ENCODE assay signal across 8 cellular contexts in genomic region chr1:155745284-155746228, GRCh38. TPM values are rescaled to one million over a fixed set of nuclear protein-coding genes. Genes with fewer than 3 reads are reported as not detected.
DNase-seq lines count a peak whose midpoint lies in the region; ATAC-seq and TF ChIP-seq lines count a peak whose summit lies in the region.
"Not testable (repeated sequence)": the region's sequence is repeated elsewhere in the genome, so short reads cannot be mapped to it uniquely, and the experiment has no call there.

No MANE protein-coding gene starts in this region.

- not testable (repeated sequence) for TF ChIP-seq CTCF in GM13977 (IDR thresholded peaks at IDR 0.05; ENCODE audit: extremely low read depth, insufficient read depth, missing control alignments)
- TF ChIP-seq CTCF in left ventricle myocardium inferior (IDR thresholded peaks at IDR 0.05; ENCODE audit: borderline replicate concordance) (peak; percentile 15), progenitor cell of endocrine pancreas (IDR thresholded peaks at IDR 0.05; ENCODE audit: unreplicated experiment) (peak; percentile 14)

- ATAC-seq in HG02870 (IDR thresholded peaks at IDR 0.05; ENCODE audit: unreplicated experiment) (peak; percentile 92), T-cell (replicated peaks in 1 of 4) (peak; percentile 93 to 95 (median 94))

- H3K9me3 Mint-ChIP-seq in T-cell; progenitor cell of endocrine pancreas (ENCODE audit: low read depth): not testable (repeated sequence)

- H3K4me1 Mint-ChIP-seq in T-cell; progenitor cell of endocrine pancreas (ENCODE audit: low read depth): not testable (repeated sequence)

- not testable (repeated sequence) for H3K4me1 ChIP-seq in left ventricle myocardium inferior

- peak overlapping the region; percentile 74 for H3K4me3 ChIP-seq in left ventricle myocardium inferior

- POLR2A ChIA-PET in T-cell (lab: Charles Lee), result interaction anchor here in 1 of 2 donors (0.6 kb wide), 3 partner anchors 413 to 1618 kb away, joined by 3 to 5 read pairs (median 3); no protein-coding TSS in a partner anchor

- not testable (repeated sequence) for H3K36me3 Mint-ChIP-seq in T-cell; progenitor cell of endocrine pancreas (ENCODE audit: insufficient read depth)

- not testable (repeated sequence) for H3K27me3 Mint-ChIP-seq in T-cell, progenitor cell of endocrine pancreas

- in situ Hi-C loops in GM13977 (cut with MboI; ENCODE audit: low pct_unique_long_range_greater_than_20kb, low sequenced_read_pairs, unreplicated experiment), result not testable (repeated sequence)

- H3K4me3 Mint-ChIP-seq in T-cell (peak overlapping the region; percentile 87 to 95 (median 90)), progenitor cell of endocrine pancreas (ENCODE audit: low read depth) (peak overlapping the region; percentile 79)

- not testable (repeated sequence) for H3K27me3 ChIP-seq in left ventricle myocardium inferior (ENCODE audit: low read depth)

- CTCF ChIA-PET in T-cell (lab: Charles Lee), result interaction anchor here in 1 of 2 donors (0.5 kb wide), 1 partner anchor 740 kb away, joined by 3 read pairs; no protein-coding TSS in a partner anchor

- DNase-seq in GM13977 (ENCODE audit: low spot score) (peak; percentile 85), NCI-H146 (lab: John Stamatoyannopoulos, UW) (peak; percentile 98), T-cell (peak; percentile 71 to 94 (median 87)), amniotic stem cell (lab: John Stamatoyannopoulos, UW) (peak; percentile 95), left ventricle myocardium inferior (peak; percentile 96), progenitor cell of endocrine pancreas (ENCODE audit: low spot score, unreplicated experiment) (peak; percentile 71), ureter (ENCODE audit: low spot score) (peak; percentile 95)

- H3K36me3 ChIP-seq in left ventricle myocardium inferior, result peaks cover 13% of the 10 kb centered on the region

- peak overlapping the region; percentile 92 to 96 for H3K27ac Mint-ChIP-seq in T-cell
- peak overlapping the region; percentile 73 for H3K27ac Mint-ChIP-seq in progenitor cell of endocrine pancreas

- intact Hi-C loops in left ventricle myocardium inferior (cut with micrococcal nuclease), result not testable (repeated sequence)

- H3K9me3 ChIP-seq in left ventricle myocardium inferior (replicated peaks), result not testable (repeated sequence)

- peak overlapping the region; percentile 77 for H3K27ac ChIP-seq in left ventricle myocardium inferior (replicated peaks)

RNA-seq across cellular contexts. Expression of gene DAP3, which starts 56.7 kb away (rescaled TPM):
- total RNA-seq in T-cell, result 100 to 1,000 TPM; 112 to 140 (median 133) TPM
- total RNA-seq in left ventricle myocardium inferior, result 107 TPM
- total RNA-seq in progenitor cell of endocrine pancreas, result 121 and 126 TPM in 2 replicates
- 122 TPM for total RNA-seq in ureter

RNA-seq across cellular contexts. Expression of gene YY1AP1, which starts 57.0 kb away (rescaled TPM):
- total RNA-seq in T-cell (10 to 100 TPM; 75.8 to 88.3 (median 85.0) TPM), left ventricle myocardium inferior (60.2 TPM), progenitor cell of endocrine pancreas (54.6 and 56.2 TPM in 2 replicates), ureter (91.7 TPM)

Comparison
In these comparisons a context has a peak if more than half of its experiments do, and no peak if none do; other contexts are left out.
1. Peak in every context shown above with its lines: DNase-seq, ATAC-seq, H3K4me3 ChIP-seq and H3K27ac ChIP-seq.